8 cellular contexts compared by ENCODE assay signal in the genomic region with DNA sequence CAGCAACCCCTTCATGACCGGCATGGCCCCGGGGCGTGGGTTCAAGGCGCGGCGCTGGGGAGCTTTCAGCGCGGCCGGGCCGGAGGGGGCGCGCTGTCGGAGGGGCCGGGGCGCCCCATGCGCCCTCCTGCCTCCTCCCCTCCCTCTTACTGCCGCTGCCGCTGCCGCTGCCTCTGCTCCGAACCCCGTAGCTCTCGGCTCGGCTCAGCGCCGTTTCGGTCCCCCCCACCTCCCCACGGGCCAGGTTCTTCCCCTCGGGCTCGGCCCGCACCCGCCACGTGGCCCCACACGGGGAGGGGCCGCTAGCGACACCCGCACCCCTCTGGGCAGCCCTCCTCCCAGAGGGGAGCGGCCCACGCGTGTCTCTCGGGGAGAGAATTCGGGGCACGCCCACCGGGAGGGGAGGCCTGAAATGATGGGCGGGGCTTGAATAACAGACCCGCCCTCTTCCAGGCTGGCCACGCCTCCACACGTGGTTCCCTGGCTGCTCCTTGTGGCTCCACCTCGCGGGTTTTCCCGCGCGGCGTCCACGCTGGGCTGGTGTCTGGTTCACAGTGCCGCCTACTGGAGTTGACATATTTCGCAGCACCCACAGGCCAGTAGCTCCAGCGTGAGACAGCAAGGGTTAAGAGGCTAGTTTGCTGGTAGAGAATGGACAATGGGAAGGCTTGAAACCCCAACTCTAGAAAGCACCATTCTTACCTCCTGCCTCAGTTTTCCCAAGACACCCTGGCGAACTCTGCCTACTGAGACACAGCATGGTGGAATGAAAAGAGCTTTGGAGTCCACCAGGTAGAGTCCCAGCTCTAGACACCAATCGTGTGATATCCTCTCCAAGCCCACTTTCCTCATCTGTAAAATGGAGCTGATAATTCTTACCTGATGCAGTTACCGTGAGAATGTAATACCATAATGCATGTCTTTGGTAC. TPM values are rescaled to one million over a fixed set of nuclear protein-coding genes. Genes with fewer than 3 reads are reported as not detected.
DNase-seq lines count a peak whose midpoint lies in the region; ATAC-seq and TF ChIP-seq lines count a peak whose summit lies in the region.

A gene (minus strand): TSS at position 221 of the 929 bp plus-strand sequence. CDS start 197 bp downstream, at position 24.

- no peaks in the 10 kb centered on the region for H3K9me3 ChIP-seq in left lung

- H3K4me3 ChIP-seq in coronary artery = peak within 1 kb of the TSS; percentile 67
- peak within 1 kb of the TSS; percentile 7 to 46 for H3K4me3 ChIP-seq in left lung

- DNase-seq in DMS53 (lab: John Stamatoyannopoulos, UW) (peak; percentile 90), NCI-H2171 treated with DMSO at 0.1 percent for 48 hours (lab: John Stamatoyannopoulos, UW) (peak; percentile 82), coronary artery (ENCODE audit: low spot score) (no peak), left lung (peak; percentile 87 to 96)
- DNase-seq in activated CD4-positive, alpha-beta T cell treated with anti-CD3 and anti-CD28 coated beads for 48 hours = peak; percentile 95
- DNase-seq in stimulated activated CD4-positive, alpha-beta T cell treated with anti-CD3 and anti-CD28 coated beads, Interleukin-2, amount 100 ng/mL, for 24 hours = peak; percentile 89 to 92

- peaks cover 14 to 67% of the 10 kb centered on the region in 2 donors for H3K4me1 ChIP-seq in left lung

- peak; percentile 49 for ATAC-seq in HG02759 (IDR thresholded peaks at IDR 0.05; ENCODE audit: unreplicated experiment)
- peak; percentile 55 for ATAC-seq in left lung
- no peak for ATAC-seq in GM19455 (IDR thresholded peaks at IDR 0.05; ENCODE audit: unreplicated experiment)

- intact Hi-C loops in left lung (cut with DNase I) = no loop called here

- H3K36me3 ChIP-seq in left lung = no peaks in the 10 kb centered on the region

- TF ChIP-seq CTCF in coronary artery (IDR thresholded peaks at IDR 0.05) = no peak
- peak in 1 of 2 donors; percentile 61 for TF ChIP-seq CTCF in left lung (IDR thresholded peaks at IDR 0.05)

- peaks cover 21 to 45% of the 10 kb centered on the region in 2 donors for H3K27me3 ChIP-seq in left lung

- H3K27ac ChIP-seq in coronary artery = no peak within 1 kb of the TSS
- no peak within 1 kb of the TSS for H3K27ac ChIP-seq in left lung

RNA-seq across cellular contexts. Expression of the gene that starts here (rescaled TPM):
- total RNA-seq in left lung = under 1 TPM in 1 of 2 donors, not detected in 1; 0.16 TPM

Comparison
In these comparisons a context has a peak if more than half of its experiments do, and no peak if none do; other contexts are left out.
1. Peak in DNase-seq, ATAC-seq and H3K4me3 ChIP-seq in left lung; RNA of the gene not detected or under 1 TPM.